37 cellular contexts compared by ENCODE assay signal in the genomic region with DNA sequence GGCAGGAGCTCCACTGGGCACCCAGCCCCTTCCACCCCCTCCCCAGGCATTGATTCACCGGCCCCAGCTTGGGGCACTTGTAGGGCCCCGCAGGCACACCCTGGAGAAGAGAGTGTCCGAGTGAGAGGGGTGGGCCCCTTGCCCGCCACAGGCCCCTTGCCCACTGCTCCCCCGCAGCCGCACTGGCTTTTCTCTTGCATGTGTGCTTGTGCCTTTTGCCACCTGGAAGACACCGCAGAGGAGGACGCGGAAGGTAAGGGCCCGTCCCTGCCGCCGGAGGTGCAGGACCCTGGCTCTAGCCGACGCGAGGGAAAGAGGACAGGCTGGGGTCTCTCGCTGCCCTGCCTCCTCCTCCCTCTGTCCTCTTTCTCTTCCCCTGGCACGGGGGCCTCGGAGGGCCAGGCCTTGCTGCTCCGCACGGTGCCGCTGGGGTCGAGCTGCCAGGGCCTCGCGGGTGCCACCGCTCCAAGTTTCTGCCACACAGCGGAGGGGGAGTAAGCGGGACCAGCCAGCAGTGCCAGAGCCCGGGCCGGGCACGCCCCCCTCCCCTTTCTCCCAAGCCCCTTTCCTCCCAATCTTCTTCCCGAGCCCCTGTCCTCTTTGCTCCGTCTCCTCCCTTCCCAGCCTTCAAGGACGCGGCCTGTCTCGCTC. TPM values are rescaled to one million over a fixed set of nuclear protein-coding genes. Genes with fewer than 3 reads are reported as not detected.
DNase-seq lines count a peak whose midpoint lies in the region; ATAC-seq and TF ChIP-seq lines count a peak whose summit lies in the region.
"Had no signal": no experiment of that assay in that cellular context is flagged by ENCODE, and none has a peak within 500 bp of the region (broad histone marks: within the 10 kb centered on the region; RNA-seq: fewer than 3 reads in every experiment).

No MANE protein-coding gene starts in this region.

- H3K27ac Mint-ChIP-seq in endodermal cell = no peak overlapping the region
- H3K27ac Mint-ChIP-seq: activated CD4-positive, alpha-beta memory T cell treated with anti-CD3 and anti-CD28 coated beads, Interleukin-2, amount 10 ng/mL, durations not matched to agents 7 days and 5 days; activated naive CD8-positive, alpha-beta T cell treated with anti-CD3 and anti-CD28 coated beads for 36 hours; CD8-positive, alpha-beta T cell had no signal

- no peaks in the 10 kb centered on the region for H3K36me3 Mint-ChIP-seq in endodermal cell (ENCODE audit: low read depth)
- H3K36me3 Mint-ChIP-seq: activated naive CD8-positive, alpha-beta T cell treated with anti-CD3 and anti-CD28 coated beads for 36 hours; CD8-positive, alpha-beta T cell had no signal

- TF ChIP-seq CTCF in RWPE1 (conservative IDR thresholded peaks at IDR 0.05; ENCODE audit: low read depth) = no peak
- TF ChIP-seq CTCF in left lung (IDR thresholded peaks at IDR 0.05) = no peak
- no peak for TF ChIP-seq CTCF in psoas muscle (IDR thresholded peaks at IDR 0.05)
- TF ChIP-seq CTCF in endodermal cell (conservative IDR thresholded peaks at IDR 0.05) = no peak

- ATAC-seq in left lung = no peak
- peak in 1 of 4 donors; percentile 1 for ATAC-seq in psoas muscle
- ATAC-seq: CD8-positive, alpha-beta T cell; K562 had no signal

- H3K9ac ChIP-seq in endodermal cell (ENCODE audit: extremely low read depth, low read length, poor library complexity, severe bottlenecking) = no peak overlapping the region

- H3K9me3 ChIP-seq in left lung (no peaks in the 10 kb centered on the region), psoas muscle (no peaks in the 10 kb centered on the region), endodermal cell (ENCODE audit: control insufficient read depth, low read length) (no peaks in the 10 kb centered on the region)
- H3K9me3 ChIP-seq: ascending aorta, esophagus squamous epithelium, Peyer's patch, SJSA1, stomach, tibial artery had no signal

- intact Hi-C loops in left lung (cut with DNase I) = no loop called here
- intact Hi-C loops in psoas muscle (cut with DNase I) = no loop called here

- no peaks in the 10 kb centered on the region for H3K36me3 ChIP-seq in left lung
- peaks cover 0 to 81% of the 10 kb centered on the region in 2 donors for H3K36me3 ChIP-seq in psoas muscle (ENCODE audit: insufficient read depth in 1 of 2, low read depth in 1 of 2)
- H3K36me3 ChIP-seq in endodermal cell (ENCODE audit: control insufficient read depth, insufficient read depth, low read length) = no peaks in the 10 kb centered on the region
- H3K36me3 ChIP-seq: ascending aorta, cardiac muscle cell, esophagus squamous epithelium, Peyer's patch, SJSA1, stomach, tibial artery had no signal

- H3K4me1 ChIP-seq in left lung (no peaks in the 10 kb centered on the region), psoas muscle (peaks cover 43% of the 10 kb centered on the region), endodermal cell (ENCODE audit: control insufficient read depth, insufficient read depth, low read length) (no peaks in the 10 kb centered on the region)
- H3K4me1 ChIP-seq: ascending aorta, Peyer's patch, stomach had no signal

- H3K27ac ChIP-seq in RWPE1 = peak overlapping the region; percentile 68; the same call in 1 of the 2 replicates
- H3K27ac ChIP-seq in left lung = no peak overlapping the region
- peak overlapping the region; percentile 53 for H3K27ac ChIP-seq in psoas muscle
- no peak overlapping the region for H3K27ac ChIP-seq in endodermal cell (ENCODE audit: low read depth, low read length)
- H3K27ac ChIP-seq: cardiac muscle cell, esophagus squamous epithelium, Peyer's patch had no signal

- H3K4me3 ChIP-seq in left lung (no peak overlapping the region), psoas muscle (peak overlapping the region; percentile 4), endodermal cell (ENCODE audit: low read length) (no peak overlapping the region)
- H3K4me3 ChIP-seq: ascending aorta, cardiac muscle cell, esophagus squamous epithelium, K562, Peyer's patch, SJSA1, stomach, tibial artery had no signal

- peak; percentile 7 for DNase-seq in activated naive CD4-positive, alpha-beta T cell treated with anti-CD3 and anti-CD28 coated beads, Interleukin-2, amount 50 U/mL, for 16 hours
- DNase-seq in activated naive CD4-positive, alpha-beta T cell treated with Interleukin-2 at 50 U/mL for 16 hours = no peak
- DNase-seq in RWPE1 (ENCODE audit: low spot score) (no peak), left lung (peak; percentile 27 to 76), psoas muscle (peak in 1 of 2 donors; percentile 60), NCI-H1694 (lab: John Stamatoyannopoulos, UW) (no peak), endodermal cell (no peak)
- DNase-seq in stimulated activated CD4-positive, alpha-beta T cell treated with anti-CD3 and anti-CD28 coated beads, Interleukin-12 subunit alpha, Interleukin-12 subunit beta, amount 100 ng/mL, for 4 hours = no peak
- DNase-seq: activated CD4-positive, alpha-beta memory T cell treated with anti-CD3 and anti-CD28 coated beads, Interleukin-2, amount 10 ng/mL, durations not matched to agents 7 days and 5 days; activated CD4-positive, CD25-positive, alpha-beta regulatory T cell; activated naive CD8-positive, alpha-beta T cell treated with anti-CD3 and anti-CD28 coated beads for 36 hours; activated T-cell treated with anti-CD3 and anti-CD28 coated beads for 4 hours; CD8-positive, alpha-beta T cell; cortex of kidney; DMS 273 treated with DMSO at 0.1 percent for 48 hours; esophagus squamous epithelium; foreskin melanocyte; hypothalamus; mammary epithelial cell; NCI-H1105 treated with DMSO at 0.1 percent for 48 hours; NCI-H2081; NCI-H2227 treated with DMSO at 0.1 percent for 48 hours; nucleus accumbens; small intestine; stimulated activated CD4-positive, alpha-beta T cell treated with anti-CD3 and anti-CD28 coated beads, Interleukin-1b, Interleukin-23, amount 100 ng/mL, for 48 hours; stimulated activated CD8-positive, alpha-beta memory T cell treated with anti-CD3 and anti-CD28 coated beads, Interleukin-4, amount 100 ng/mL, for 48 hours; stomach; T-helper 1 cell; tibial artery had no signal

- 71 to 88% (median 80%) methylated on average over 19 to 35 of the region's 35 CpGs for WGBS in psoas muscle, 3 donors
- WGBS in endodermal cell (ENCODE audit: insufficient coverage in 1 of 2, insufficient read length in 1 of 2), 2 experiments = 90 to 99% methylated on average over 15 to 35 of the region's 35 CpGs

- no peaks in the 10 kb centered on the region for H3K9me3 Mint-ChIP-seq in endodermal cell
- H3K9me3 Mint-ChIP-seq: activated CD4-positive, alpha-beta memory T cell treated with anti-CD3 and anti-CD28 coated beads, Interleukin-2, amount 10 ng/mL, durations not matched to agents 7 days and 5 days; activated naive CD8-positive, alpha-beta T cell treated with anti-CD3 and anti-CD28 coated beads for 36 hours; CD8-positive, alpha-beta T cell had no signal

- POLR2A ChIA-PET in RWPE1 (lab: Yijun Ruan, JAX; ENCODE audit: low non-redundant PET) = no interaction called here

- no peak overlapping the region for H3K4me3 Mint-ChIP-seq in endodermal cell
- H3K4me3 Mint-ChIP-seq: activated CD4-positive, alpha-beta memory T cell treated with anti-CD3 and anti-CD28 coated beads, Interleukin-2, amount 10 ng/mL, durations not matched to agents 7 days and 5 days; activated naive CD8-positive, alpha-beta T cell treated with anti-CD3 and anti-CD28 coated beads for 36 hours; CD8-positive, alpha-beta T cell had no signal

- CTCF ChIA-PET in RWPE1 (lab: Yijun Ruan, JAX) = no interaction called here

- H3K27me3 ChIP-seq in left lung (peaks cover 0 to 20% of the 10 kb centered on the region in 2 donors), psoas muscle (ENCODE audit: insufficient read depth in 3 of 3, low read length in 2 of 3) (no peaks in the 10 kb centered on the region), endodermal cell (ENCODE audit: control insufficient read depth, insufficient read depth, low read length, poor library complexity, severe bottlenecking) (no peaks in the 10 kb centered on the region)
- H3K27me3 ChIP-seq: ascending aorta, cardiac muscle cell, esophagus squamous epithelium, Peyer's patch, SJSA1 had no signal

- peaks cover 5% of the 10 kb centered on the region for H3K27me3 Mint-ChIP-seq in endodermal cell (ENCODE audit: insufficient read depth)
- H3K27me3 Mint-ChIP-seq: activated naive CD8-positive, alpha-beta T cell treated with anti-CD3 and anti-CD28 coated beads for 36 hours had no signal

- H3K4me1 Mint-ChIP-seq in endodermal cell = no peaks in the 10 kb centered on the region
- H3K4me1 Mint-ChIP-seq: activated CD4-positive, alpha-beta memory T cell treated with anti-CD3 and anti-CD28 coated beads, Interleukin-2, amount 10 ng/mL, durations not matched to agents 7 days and 5 days had no signal

RNA-seq across cellular contexts. Expression of gene TNNT3, which starts 9.5 kb away (rescaled TPM):
- 1 to 10 TPM; 2.0 to 3.0 TPM for total RNA-seq in left lung
- total RNA-seq in psoas muscle = 1,000 to 10,000 TPM; 1,884 to 7,638 (median 4,017) TPM
- 1,000 to 10,000 TPM; 1,367 to 5,833 (median 3,289) TPM for polyA plus RNA-seq in psoas muscle
- not detected for total RNA-seq in endodermal cell
- polyA plus RNA-seq in endodermal cell (2013, experiment 1 of 2) = 0.36 TPM
- not detected for polyA plus RNA-seq in endodermal cell (2013, experiment 2 of 2)
- total RNA-seq: HT1080, K562, M059J, mammary epithelial cell had no signal
- polyA plus RNA-seq: mammary epithelial cell had no signal

RNA-seq across cellular contexts. Expression of gene MRPL23, which starts 18.1 kb away (rescaled TPM):
- 10 to 100 TPM; 62.2 to 71.6 TPM for total RNA-seq in left lung
- 10 to 100 TPM; 46.3 to 91.8 (median 66.9) TPM for total RNA-seq in psoas muscle
- 100 to 1,000 TPM in 2 of 3 donors, 10 to 100 TPM in 1; 75.4 to 163 (median 130) TPM for polyA plus RNA-seq in psoas muscle
- 100 to 1,000 TPM in 1 of 2 donors, 10 to 100 TPM in 1; 69.9 to 109 TPM for total RNA-seq in endodermal cell
- 101 TPM for polyA plus RNA-seq in endodermal cell (2013, experiment 1 of 2)
- 99.7 TPM for polyA plus RNA-seq in endodermal cell (2013, experiment 2 of 2)

RNA-seq across cellular contexts. Expression of gene PRR33, which starts 37.3 kb away (rescaled TPM):
- total RNA-seq in left lung (not detected), psoas muscle (1 to 10 TPM; 1.6 to 8.9 (median 2.4) TPM), endodermal cell (not detected)
- polyA plus RNA-seq in psoas muscle = under 1 TPM; 0.16 to 1.00 (median 0.61) TPM
- polyA plus RNA-seq in endodermal cell (2013, experiment 1 of 2) = not detected
- polyA plus RNA-seq in endodermal cell (2013, experiment 2 of 2) = not detected
- total RNA-seq: ascending aorta; cardiac muscle cell; CD8-positive, alpha-beta T cell; esophagus squamous epithelium; HT1080; K562; M059J; mammary epithelial cell; Peyer's patch; SJSA1; stomach had no signal
- polyA plus RNA-seq: cardiac muscle cell, K562, keratinocyte, mammary epithelial cell had no signal

Comparison
In these comparisons a context has a peak if more than half of its experiments do, and no peak if none do; other contexts are left out.
1. DNase-seq: peak in activated naive CD4-positive, alpha-beta T cell treated with anti-CD3 and anti-CD28 coated beads, Interleukin-2, amount 50 U/mL, for 16 hours (single experiment) and left lung (2 of 2); none in activated naive CD4-positive, alpha-beta T cell treated with Interleukin-2 at 50 U/mL for 16 hours (single experiment), RWPE1 (single experiment), NCI-H1694 (single experiment), stimulated activated CD4-positive, alpha-beta T cell treated with anti-CD3 and anti-CD28 coated beads, Interleukin-12 subunit alpha, Interleukin-12 subunit beta, amount 100 ng/mL, for 4 hours (single experiment) and endodermal cell (single experiment).
2. H3K27ac ChIP-seq: peak in RWPE1 (single experiment) and psoas muscle (single experiment); none in left lung (0 of 2) and endodermal cell (single experiment).
3. RNA of gene TNNT3, which starts 9.5 kb away (total RNA-seq): 1,884 to 7,638 TPM in psoas muscle; 2.0 to 3.0 TPM in left lung and not detected in endodermal cell; every median in the first group is over 100 times any median in the second.